Comparison of ENCODE assay signal across 11 cellular contexts in genomic region chr9:136105398-136106135, GRCh38. TPM values are rescaled to one million over a fixed set of nuclear protein-coding genes. Genes with fewer than 3 reads are reported as not detected.
DNase-seq lines count a peak whose midpoint lies in the region; ATAC-seq and TF ChIP-seq lines count a peak whose summit lies in the region.
"Had no signal": no experiment of that assay in that cellular context is flagged by ENCODE, and none has a peak within 500 bp of the region (broad histone marks: within the 10 kb centered on the region; RNA-seq: fewer than 3 reads in every experiment).

No MANE protein-coding gene starts in this region.

- H2AFZ ChIP-seq in osteoblast (ENCODE audit: low read length) = no peak overlapping the region

- H3K4me2 ChIP-seq in osteoblast (ENCODE audit: insufficient read depth, low read length) = no peak overlapping the region

- H3K27ac ChIP-seq in osteoblast (ENCODE audit: low read depth, low read length) = no peak overlapping the region

- intact Hi-C loops in dendritic cell treated with granulocyte-macrophage colony-stimulating factor and Interleukin-4, amounts not matched to agents 40 ng/mL and 50 ng/mL, for 4 days (cut with micrococcal nuclease) = no loop called here

- DNase-seq in Daoy (ENCODE audit: low read depth) (peak; percentile 62), NB4 (ENCODE audit: low read depth) (peak; percentile 73), osteoblast (ENCODE audit: insufficient read length, low spot score, missing footprints) (peak; percentile 93), NCI-H2107 (lab: John Stamatoyannopoulos, UW) (no peak), retina (no peak)
- DNase-seq: activated naive CD4-positive, alpha-beta T cell; erythroblast had no signal

- H3K27me3 ChIP-seq in osteoblast (ENCODE audit: insufficient read depth, low read length) = peaks cover 18% of the 10 kb centered on the region

- no peak for TF ChIP-seq POLR2A in NB4 (IDR thresholded peaks at IDR 0.05; ENCODE audit: extremely low read depth, insufficient read length)

- no peaks in the 10 kb centered on the region for H4K20me1 ChIP-seq in osteoblast (ENCODE audit: insufficient read depth, low read length)

- H3K9me3 ChIP-seq in osteoblast (ENCODE audit: low read depth, low read length) = no peaks in the 10 kb centered on the region
- H3K9me3 ChIP-seq: mucosa of descending colon had no signal

- peaks cover 53% of the 10 kb centered on the region for H3K4me1 Mint-ChIP-seq in dendritic cell treated with granulocyte-macrophage colony-stimulating factor and Interleukin-4, amounts not matched to agents 40 ng/mL and 50 ng/mL, for 4 days (ENCODE audit: low read depth)

- no peaks in the 10 kb centered on the region for H3K36me3 ChIP-seq in osteoblast (ENCODE audit: insufficient read depth, low read length)

- no peak overlapping the region for H3K4me3 Mint-ChIP-seq in dendritic cell treated with granulocyte-macrophage colony-stimulating factor and Interleukin-4, amounts not matched to agents 40 ng/mL and 50 ng/mL, for 4 days

- no peaks in the 10 kb centered on the region for H3K36me3 Mint-ChIP-seq in dendritic cell treated with granulocyte-macrophage colony-stimulating factor and Interleukin-4, amounts not matched to agents 40 ng/mL and 50 ng/mL, for 4 days (ENCODE audit: low read depth)

- H3K9me3 Mint-ChIP-seq in dendritic cell treated with granulocyte-macrophage colony-stimulating factor and Interleukin-4, amounts not matched to agents 40 ng/mL and 50 ng/mL, for 4 days = no peaks in the 10 kb centered on the region

- H3K27ac Mint-ChIP-seq in dendritic cell treated with granulocyte-macrophage colony-stimulating factor and Interleukin-4, amounts not matched to agents 40 ng/mL and 50 ng/mL, for 4 days = peak overlapping the region; percentile 65

- peaks cover 19% of the 10 kb centered on the region for H3K4me1 ChIP-seq in osteoblast (ENCODE audit: insufficient read depth, low read length)

- H3K27me3 Mint-ChIP-seq in dendritic cell treated with granulocyte-macrophage colony-stimulating factor and Interleukin-4, amounts not matched to agents 40 ng/mL and 50 ng/mL, for 4 days = peaks cover 70% of the 10 kb centered on the region

- H3K4me3 ChIP-seq in NB4 (ENCODE audit: low read depth, low read length) (no peak overlapping the region), osteoblast (ENCODE audit: insufficient read depth, low read length) (no peak overlapping the region)
- H3K4me3 ChIP-seq: mucosa of descending colon had no signal

- H3K79me2 ChIP-seq in osteoblast (ENCODE audit: insufficient read depth, low read length) = no peaks in the 10 kb centered on the region

- ATAC-seq in GM21515 (IDR thresholded peaks at IDR 0.05; ENCODE audit: unreplicated experiment) = no peak
- ATAC-seq in HG02571 (IDR thresholded peaks at IDR 0.05; ENCODE audit: unreplicated experiment) = no peak
- ATAC-seq: mucosa of descending colon had no signal

- no peak for TF ChIP-seq CTCF in NB4 (IDR thresholded peaks at IDR 0.05; ENCODE audit: low read depth, low read length)
- no peak for TF ChIP-seq CTCF in osteoblast (IDR thresholded peaks at IDR 0.05; ENCODE audit: extremely low read depth, low read depth, low read length)

RNA-seq across cellular contexts. Expression of gene NACC2, which starts 10.5 kb away (rescaled TPM):
- total RNA-seq in Daoy (2014; rRNA removed; shearing (Covaris generic)) = 10.9 and 11.5 TPM in 2 replicates
- total RNA-seq in osteoblast = 25.3 and 32.9 TPM in 2 replicates

RNA-seq across cellular contexts. Expression of gene TMEM250, which starts 13.1 kb away (rescaled TPM):
- 37.5 and 49.5 TPM in 2 replicates for total RNA-seq in Daoy (2014; rRNA removed; shearing (Covaris generic))
- 52.7 and 65.5 TPM in 2 replicates for total RNA-seq in osteoblast

Comparison
In these comparisons a context has a peak if more than half of its experiments do, and no peak if none do; other contexts are left out.
1. DNase-seq: peak in Daoy (single experiment), NB4 (single experiment) and osteoblast (single experiment); none in NCI-H2107 (single experiment) and retina (single experiment).